In the genomic region with DNA sequence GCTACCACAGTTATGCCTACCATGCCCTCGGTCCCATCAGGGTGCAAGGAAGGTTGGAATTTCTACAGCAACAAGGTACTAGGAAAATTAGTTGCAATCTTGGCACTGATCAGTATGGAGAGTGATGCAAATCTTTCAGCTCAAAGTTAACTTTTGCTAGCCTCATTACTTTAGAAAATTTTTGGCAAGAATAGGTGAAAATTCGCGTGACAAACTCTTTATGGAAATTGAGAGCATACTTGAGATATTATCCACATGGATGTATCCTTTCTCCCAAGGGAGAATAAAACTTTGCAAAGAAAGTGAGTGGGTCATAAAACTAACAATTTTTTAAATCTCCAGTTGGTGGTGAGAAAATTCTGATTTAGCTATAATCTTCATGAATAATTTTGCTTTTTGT, we compare ENCODE assay signal across 17 cellular contexts.
DNase-seq lines count a peak whose midpoint lies in the region; ATAC-seq, FAIRE-seq and TF ChIP-seq lines count a peak whose summit lies in the region.
"Had no signal": no experiment of that assay in that cellular context is flagged by ENCODE, and none has a peak within 500 bp of the region (broad histone marks: within the 10 kb centered on the region; RNA-seq: fewer than 3 reads in every experiment).

No MANE protein-coding gene starts in this region.

- no peak for ATAC-seq in GM21825 (IDR thresholded peaks at IDR 0.05; ENCODE audit: unreplicated experiment)
- ATAC-seq: CD8-positive, alpha-beta T cell; HepG2 had no signal

- H3K4me3 Mint-ChIP-seq in astrocyte (ENCODE audit: unreplicated experiment), result no peak overlapping the region
- H3K4me3 Mint-ChIP-seq: CD14-positive monocyte; CD8-positive, alpha-beta T cell; HFFc6 had no signal

- H3K27me3 ChIP-seq in astrocyte (ENCODE audit: insufficient read depth, low read length) (no peaks in the 10 kb centered on the region), colonic mucosa (no peaks in the 10 kb centered on the region)

- H3K9me3 ChIP-seq in astrocyte (ENCODE audit: insufficient read depth, low read depth, low read length) (no peaks in the 10 kb centered on the region), colonic mucosa (no peaks in the 10 kb centered on the region)

- H3K4me3 ChIP-seq in AG10803 (ENCODE audit: low read length) (no peak overlapping the region), astrocyte (ENCODE audit: insufficient read depth, low read depth, low read length) (no peak overlapping the region), colonic mucosa (no peak overlapping the region)

- no peaks in the 10 kb centered on the region for H3K4me1 ChIP-seq in astrocyte (ENCODE audit: insufficient read depth, low read length)
- no peaks in the 10 kb centered on the region for H3K4me1 ChIP-seq in colonic mucosa

- H3K79me2 ChIP-seq in astrocyte (ENCODE audit: insufficient read depth, low read length), result no peaks in the 10 kb centered on the region

- no peaks in the 10 kb centered on the region for H4K20me1 ChIP-seq in astrocyte (ENCODE audit: insufficient read depth, low read length)

- no peak overlapping the region for H3K27ac Mint-ChIP-seq in astrocyte (ENCODE audit: unreplicated experiment)
- H3K27ac Mint-ChIP-seq: CD14-positive monocyte; CD8-positive, alpha-beta T cell; HFFc6 had no signal

- peaks cover 6% of the 10 kb centered on the region for H3K9me3 Mint-ChIP-seq in astrocyte (ENCODE audit: unreplicated experiment)
- H3K9me3 Mint-ChIP-seq: CD8-positive, alpha-beta T cell; HFFc6 had no signal

- DNase-seq in AG10803 (ENCODE audit: low read depth) (peak; percentile 43), astrocyte (ENCODE audit: low read depth) (no peak), fibroblast of peridontal ligament (ENCODE audit: extremely low read depth) (peak; percentile 72), stromal cell of bone marrow (ENCODE audit: low read depth) (peak; percentile 74), colonic mucosa (no peak)
- no peak for DNase-seq in effector CD4-positive, alpha-beta T cell
- DNase-seq: CD8-positive, alpha-beta T cell; COR-L47; DND-41; GDM1; HCEC 1CT; HFFc6 had no signal

- no peak for TF ChIP-seq CTCF in AG10803 (conservative IDR thresholded peaks at IDR 0.05; ENCODE audit: low read length)
- TF ChIP-seq CTCF in astrocyte (IDR thresholded peaks at IDR 0.05; ENCODE audit: insufficient read depth, low read depth, low read length), result no peak
- TF ChIP-seq CTCF in colonic mucosa (IDR thresholded peaks at IDR 0.05), result no peak

- intact Hi-C loops in colonic mucosa (cut with DNase I), result no loop called here

- no peaks in the 10 kb centered on the region for H3K4me1 Mint-ChIP-seq in astrocyte (ENCODE audit: low read depth, unreplicated experiment)

- FAIRE-seq in astrocyte (lab: Jason Lieb, UNC), result peak; percentile 72
- FAIRE-seq: GM19239, HepG2, HTR-8/SVneo had no signal

- no peaks in the 10 kb centered on the region for H3K27me3 Mint-ChIP-seq in astrocyte (ENCODE audit: low read depth, unreplicated experiment)

- H3K36me3 Mint-ChIP-seq in astrocyte (ENCODE audit: low read depth, unreplicated experiment), result no peaks in the 10 kb centered on the region
- H3K36me3 Mint-ChIP-seq: CD14-positive monocyte; CD8-positive, alpha-beta T cell had no signal

- H3K4me2 ChIP-seq in astrocyte (ENCODE audit: low read length), result no peak overlapping the region

- H3K9ac ChIP-seq in astrocyte (ENCODE audit: low read length) (no peak overlapping the region), colonic mucosa (ENCODE audit: low read depth in 2 of 2, low read length in 2 of 2) (no peak overlapping the region)

- H2AFZ ChIP-seq in astrocyte (ENCODE audit: low read depth, low read length), result no peak overlapping the region

- H3K27ac ChIP-seq in astrocyte (ENCODE audit: low read depth, low read length) (no peak overlapping the region), colonic mucosa (no peak overlapping the region)

- H3K36me3 ChIP-seq in astrocyte (ENCODE audit: insufficient read depth, low read length) (no peaks in the 10 kb centered on the region), colonic mucosa (no peaks in the 10 kb centered on the region)

Comparison
In these comparisons a context has a peak if more than half of its experiments do, and no peak if none do; other contexts are left out.
1. DNase-seq: peak in AG10803 (single experiment), fibroblast of peridontal ligament (single experiment) and stromal cell of bone marrow (single experiment); none in astrocyte (single experiment), effector CD4-positive, alpha-beta T cell (single experiment) and colonic mucosa (single experiment).